In genomic region chr3:72708441-72708840, GRCh38 we compare ENCODE assay signal across 8 cellular contexts.
"Had no signal": no experiment of that assay in that cellular context is flagged by ENCODE, and none has a peak within 500 bp of the region (broad histone marks: within the 10 kb centered on the region; RNA-seq: fewer than 3 reads in every experiment).

No MANE protein-coding gene starts in this region.

- DNase-seq: GDM1, GF-D8 had no signal

- ATAC-seq: GM12878 had no signal

- H3K4me3 ChIP-seq: GM12878 had no signal

- FAIRE-seq: G401.6, GM12878, GM12891, GM12892, GM18507, GM19239 had no signal
